ENCODE assay signal across 32 cellular contexts in the genomic region with DNA sequence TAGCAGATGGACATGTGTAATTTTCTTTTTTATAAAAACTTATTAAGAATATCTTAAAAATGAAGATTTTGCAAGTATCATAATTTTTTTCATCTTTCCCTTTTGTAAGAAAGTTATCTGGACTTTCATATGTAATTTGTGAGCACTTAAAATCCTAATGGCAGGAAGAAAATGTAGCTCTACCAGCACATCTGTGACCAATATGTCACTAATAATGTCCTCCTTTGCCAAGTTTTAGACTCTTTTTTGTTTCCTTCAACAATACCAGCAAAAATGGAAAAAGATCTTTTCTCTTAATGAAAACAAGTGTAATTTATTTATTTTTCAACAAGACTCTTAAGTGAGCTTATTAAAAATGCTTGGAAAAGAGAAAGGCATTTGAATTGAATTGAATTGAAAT.
"Had no signal": no experiment of that assay in that cellular context is flagged by ENCODE, and none has a peak within 500 bp of the region (broad histone marks: within the 10 kb centered on the region; RNA-seq: fewer than 3 reads in every experiment).

No MANE protein-coding gene starts in this region.

- H3K9me3 ChIP-seq: ascending aorta had no signal

- DNase-seq: activated B cell treated with CpG ODN at 0.5 μM for 24 hours; activated CD4-positive, alpha-beta memory T cell treated with anti-CD3 and anti-CD28 coated beads for 36 hours; activated CD4-positive, alpha-beta T cell treated with anti-CD3 and anti-CD28 coated beads for 4 hours; activated CD4-positive, alpha-beta T cell treated with anti-CD3 and anti-CD28 coated beads, Interleukin-2, amount 10 ng/mL, durations not matched to agents 24 days and 14 days; activated CD4-positive, alpha-beta T cell treated with anti-CD3 and anti-CD28 coated beads, Interleukin-2, amount 50 U/mL, for 1 hour; activated CD4-positive, alpha-beta T cell treated with anti-CD3 and anti-CD28 coated beads, Interleukin-2, amount 50 U/mL, for 4 hours; activated CD4-positive, CD25-positive, alpha-beta regulatory T cell treated with anti-CD3 and anti-CD28 coated beads, Interleukin-2, amount 50 U/mL, for 72 hours; activated CD8-positive, alpha-beta memory T cell treated with anti-CD3 and anti-CD28 coated beads, Interleukin-2, amount 50 U/mL, for 4 hours; activated CD8-positive, alpha-beta T cell treated with anti-CD3 and anti-CD28 coated beads for 36 hours; activated effector memory CD4-positive, alpha-beta T cell treated with anti-CD3 and anti-CD28 coated beads, Interleukin-2, amount 50 U/mL, for 16 hours; activated gamma-delta T cell treated with Interleukin-2 at 50 U/mL for 16 hours; activated naive CD4-positive, alpha-beta T cell; activated naive CD4-positive, alpha-beta T cell treated with anti-CD3 and anti-CD28 coated beads for 36 hours; activated naive CD4-positive, alpha-beta T cell treated with anti-CD3 and anti-CD28 coated beads, Interleukin-2, amount 50 U/mL, for 16 hours; activated naive CD8-positive, alpha-beta T cell treated with anti-CD3 and anti-CD28 coated beads for 36 hours; activated T-cell treated with anti-CD3 and anti-CD28 coated beads for 4 hours; activated T-cell treated with anti-CD3 and anti-CD28 coated beads, Interleukin-2, amount 50 U/mL, for 1 hour; activated T-cell treated with anti-CD3 and anti-CD28 coated beads, Interleukin-2, amount 50 U/mL, for 4 hours; activated T-cell treated with anti-CD3 and anti-CD28 coated beads, Interleukin-2, amount 50 U/mL, for 72 hours; amygdala; anterior cingulate cortex; caudate nucleus; cerebellar nuclear complex; T-helper 2 cell; T-helper 9 cell had no signal

- ATAC-seq: activated CD8-positive, alpha-beta T cell treated with anti-CD3 and anti-CD28 coated beads for 36 hours; activated naive CD4-positive, alpha-beta T cell treated with anti-CD3 and anti-CD28 coated beads, Interleukin-2, amount 50 U/mL, for 72 hours; activated T-cell treated with anti-CD3 and anti-CD28 coated beads, Interleukin-2, amount 50 U/mL, for 4 hours; activated T-cell treated with anti-CD3 and anti-CD28 coated beads, Interleukin-2, amount 50 U/mL, for 72 hours; activated T-helper 17 cell treated with anti-CD3 and anti-CD28 coated beads, Interleukin-2, amount 50 U/mL, for 72 hours had no signal

- FAIRE-seq: bronchial epithelial cell, TTC549 had no signal

- H3K27ac ChIP-seq: ascending aorta, cardiac muscle cell, VCaP had no signal

- H3K27me3 ChIP-seq: ascending aorta, cardiac muscle cell had no signal

- H3K36me3 ChIP-seq: ascending aorta, cardiac muscle cell had no signal

- H3K4me3 ChIP-seq: ascending aorta, cardiac muscle cell had no signal
